14 cellular contexts compared by ENCODE assay signal in genomic region chr14:91919814-91920213, GRCh38. TPM values are rescaled to one million over a fixed set of nuclear protein-coding genes. Genes with fewer than 3 reads are reported as not detected.
DNase-seq lines count a peak whose midpoint lies in the region; ATAC-seq and TF ChIP-seq lines count a peak whose summit lies in the region.
"Had no signal": no experiment of that assay in that cellular context is flagged by ENCODE, and none has a peak within 500 bp of the region (broad histone marks: within the 10 kb centered on the region; RNA-seq: fewer than 3 reads in every experiment).

No MANE protein-coding gene starts in this region.

- H3K27ac ChIP-seq in body of pancreas = peak overlapping the region in 1 of 4 donors; percentile 34
- H3K27ac ChIP-seq in smooth muscle cell (ENCODE audit: low read depth) = peak overlapping the region; percentile 14
- H3K27ac ChIP-seq: BLaER1 had no signal

- intact Hi-C loops in body of pancreas (cut with DNase I) (loop anchor here (10.0 kb wide), 1 partner anchor 265 kb away; no protein-coding TSS in a partner anchor), left ventricle myocardium superior (cut with micrococcal nuclease) (no loop called here)

- no peak for TF ChIP-seq POLR2A in body of pancreas (IDR thresholded peaks at IDR 0.05)

- H3K9me3 ChIP-seq in body of pancreas (no peaks in the 10 kb centered on the region), smooth muscle cell (replicated peaks; ENCODE audit: low read depth) (no peaks in the 10 kb centered on the region)
- H3K9me3 ChIP-seq: BLaER1 had no signal

- H3K4me1 ChIP-seq in body of pancreas (no peaks in the 10 kb centered on the region), smooth muscle cell (ENCODE audit: low read depth) (no peaks in the 10 kb centered on the region)

- no peaks in the 10 kb centered on the region for H4K20me1 ChIP-seq in smooth muscle cell (ENCODE audit: low read depth)
- H4K20me1 ChIP-seq: BLaER1 had no signal

- H3K9ac ChIP-seq in smooth muscle cell (ENCODE audit: low read depth) = no peak overlapping the region
- H3K9ac ChIP-seq: BLaER1 had no signal

- TF ChIP-seq CTCF in body of pancreas (IDR thresholded peaks at IDR 0.05) = no peak
- no peak for TF ChIP-seq CTCF in smooth muscle cell (IDR thresholded peaks at IDR 0.05; ENCODE audit: borderline replicate concordance, insufficient read depth, poor library complexity, severe bottlenecking)

- 57 to 58% methylated on average over 4 of the region's 4 CpGs for WGBS in body of pancreas, 2 donors
- 44% methylated on average over 4 of the region's 4 CpGs for WGBS in smooth muscle cell (ENCODE audit: low lambda C conversion rate)

- H2AFZ ChIP-seq in smooth muscle cell (ENCODE audit: low read depth) = no peak overlapping the region

- H3K36me3 ChIP-seq in body of pancreas (replicated peaks in 1 of 2; ENCODE audit: insufficient read depth in 1 of 2, low read depth in 2 of 2) (no peaks in the 10 kb centered on the region), smooth muscle cell (ENCODE audit: low read depth) (no peaks in the 10 kb centered on the region)
- H3K36me3 ChIP-seq: BLaER1 had no signal

- no peak overlapping the region for H3K4me2 ChIP-seq in smooth muscle cell
- H3K4me2 ChIP-seq: BLaER1 had no signal

- no peaks in the 10 kb centered on the region for H3K27me3 ChIP-seq in body of pancreas
- H3K27me3 ChIP-seq in smooth muscle cell (ENCODE audit: low read depth) = no peaks in the 10 kb centered on the region
- H3K27me3 ChIP-seq: BLaER1 had no signal

- H3K79me2 ChIP-seq in smooth muscle cell (ENCODE audit: low read depth) = no peaks in the 10 kb centered on the region

- peak; percentile 63 for DNase-seq in AG08396 (ENCODE audit: low spot score)
- DNase-seq in body of pancreas = peak in 1 of 4 donors; percentile 32
- peak; percentile 66 for DNase-seq in left ventricle myocardium superior
- no peak for DNase-seq in smooth muscle cell (lab: John Stamatoyannopoulos, UW; ENCODE audit: unreplicated experiment)
- DNase-seq in midbrain (lab: John Stamatoyannopoulos, UW) = no peak
- no peak for DNase-seq in NCI-H2081 (lab: John Stamatoyannopoulos, UW)
- DNase-seq: EL, kidney, naive B cell, NCI-H1436 treated with DMSO at 0.1 percent for 48 hours, NCI-H524 treated with DMSO at 0.1 percent for 48 hours had no signal

- ATAC-seq in body of pancreas = peak; percentile 21
- peak; percentile 88 for ATAC-seq in left ventricle myocardium superior
- ATAC-seq in GM21526 (IDR thresholded peaks at IDR 0.05; ENCODE audit: low FRiP score, unreplicated experiment) = no peak
- ATAC-seq in HG02981 (IDR thresholded peaks at IDR 0.05; ENCODE audit: unreplicated experiment) = no peak

- H3F3A ChIP-seq in smooth muscle cell (ENCODE audit: low read depth) = no peaks in the 10 kb centered on the region

- no peak overlapping the region for H3K4me3 ChIP-seq in body of pancreas
- H3K4me3 ChIP-seq in smooth muscle cell = no peak overlapping the region
- H3K4me3 ChIP-seq: BLaER1 had no signal

RNA-seq across cellular contexts. Expression of gene FBLN5, which starts 27.7 kb away (rescaled TPM):
- total RNA-seq in body of pancreas (100 to 1,000 TPM in 1 of 2 donors, 10 to 100 TPM in 1; 52.1 to 129 TPM), left ventricle myocardium superior (61.7 TPM), smooth muscle cell (82.1 and 109 TPM in 2 replicates)
- 104 and 154 TPM in 2 replicates for polyA plus RNA-seq in smooth muscle cell

RNA-seq across cellular contexts. Expression of gene TC2N, which starts 52.5 kb away (rescaled TPM):
- 100 to 1,000 TPM; 105 to 168 TPM for total RNA-seq in body of pancreas
- total RNA-seq in left ventricle myocardium superior = 9.2 TPM
- 5.7 and 10.3 TPM in 2 replicates for total RNA-seq in smooth muscle cell
- polyA plus RNA-seq in smooth muscle cell = 0.33 and 2.8 TPM in 2 replicates

Comparison
In these comparisons a context has a peak if more than half of its experiments do, and no peak if none do; other contexts are left out.
1. DNase-seq: peak in AG08396 (single experiment) and left ventricle myocardium superior (single experiment); none in smooth muscle cell (single experiment), midbrain (single experiment) and NCI-H2081 (0 of 2).
2. ATAC-seq: peak in body of pancreas (single experiment) and left ventricle myocardium superior (single experiment); none in GM21526 (single experiment) and HG02981 (single experiment).